Comparison of ENCODE assay signal across 10 cellular contexts in the genomic region with DNA sequence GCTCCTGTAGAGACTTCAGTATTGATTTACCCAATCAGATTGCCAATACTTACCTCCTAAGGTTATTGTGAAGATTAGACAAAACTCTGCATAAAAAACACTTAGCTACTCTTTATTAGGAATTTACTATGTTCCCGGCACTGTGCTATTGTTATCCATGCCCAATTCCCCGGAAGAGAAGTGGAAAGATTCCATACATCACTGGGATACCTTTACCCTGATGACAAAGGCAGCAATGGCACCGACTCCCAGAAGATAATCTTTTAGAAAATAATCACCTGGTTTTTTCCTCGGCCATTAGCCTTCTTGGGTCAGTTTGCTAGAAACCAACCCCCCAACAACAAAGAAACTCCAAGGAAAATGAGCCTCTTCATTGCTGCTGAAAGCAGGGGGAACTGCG.
DNase-seq lines count a peak whose midpoint lies in the region; ATAC-seq, FAIRE-seq and TF ChIP-seq lines count a peak whose summit lies in the region.
"Had no signal": no experiment of that assay in that cellular context is flagged by ENCODE, and none has a peak within 500 bp of the region (broad histone marks: within the 10 kb centered on the region; RNA-seq: fewer than 3 reads in every experiment).

No MANE protein-coding gene starts in this region.

- peak overlapping the region; percentile 12 for H2AFZ ChIP-seq in IMR-90 (replicated peaks; ENCODE audit: low read length, poor library complexity)
- H2AFZ ChIP-seq in neuronal stem cell (ENCODE audit: low read length), result peak overlapping the region; percentile 90

- H3K9me1 ChIP-seq in IMR-90 (ENCODE audit: insufficient read depth, low read length), result peaks cover 40% of the 10 kb centered on the region

- H3K9me3 ChIP-seq in AG04450 (ENCODE audit: control insufficient read depth, insufficient read depth, low read length) (no peaks in the 10 kb centered on the region), IMR-90 (ENCODE audit: control insufficient read depth, insufficient read depth, low read length) (no peaks in the 10 kb centered on the region), colonic mucosa (no peaks in the 10 kb centered on the region), neuronal stem cell (replicated peaks in 1 of 2; ENCODE audit: control insufficient read depth in 2 of 2, insufficient read depth in 1 of 2, low read depth in 1 of 2, low read length in 2 of 2) (peaks cover 0 to 3% of the 10 kb centered on the region in 2 donors)

- H3K4me2 ChIP-seq in IMR-90 (ENCODE audit: low read depth, low read length) (peak overlapping the region; percentile 22), neuronal stem cell (ENCODE audit: insufficient read depth, low read length, poor library complexity, severe bottlenecking) (no peak overlapping the region)

- H3K79me1 ChIP-seq in IMR-90 (ENCODE audit: low read depth in 1 of 2, low read length in 2 of 2), result peaks cover 6 to 55% of the 10 kb centered on the region in 2 experiments; a peak in 3 of 4 replicates
- no peaks in the 10 kb centered on the region for H3K79me1 ChIP-seq in neuronal stem cell (ENCODE audit: low read depth, low read length)

- H3K4me3 ChIP-seq in AG04450 (ENCODE audit: low read depth, low read length) (0 out of 2 replicates have a peak overlapping the region, but pooled peaks have one; percentile 3), IMR-90 (ENCODE audit: insufficient read depth, low read depth, low read length) (no peak overlapping the region), colonic mucosa (no peak overlapping the region), neuronal stem cell (ENCODE audit: low read length in 2 of 2) (no peak overlapping the region)

- H3K9ac ChIP-seq in IMR-90 (ENCODE audit: low read depth, low read length) (peak overlapping the region; percentile 82), colonic mucosa (ENCODE audit: low read depth in 2 of 2, low read length in 2 of 2) (no peak overlapping the region), neuronal stem cell (ENCODE audit: low read depth, low read length, poor library complexity) (no peak overlapping the region)

- peaks cover 30% of the 10 kb centered on the region for H3K4me1 ChIP-seq in IMR-90 (ENCODE audit: control insufficient read depth, insufficient read depth, low read length)
- peaks cover 4% of the 10 kb centered on the region for H3K4me1 ChIP-seq in colonic mucosa
- H3K4me1 ChIP-seq in neuronal stem cell (ENCODE audit: control insufficient read depth in 2 of 2, insufficient read depth in 1 of 2, low read depth in 1 of 2, low read length in 2 of 2), result peaks cover 9 to 12% of the 10 kb centered on the region in 2 donors

- FAIRE-seq in GM12892 (lab: Jason Lieb, UNC), result no peak

- H4K8ac ChIP-seq in IMR-90 (ENCODE audit: low read depth in 2 of 2, low read length in 2 of 2) (peak overlapping the region; percentile 94 to 98), neuronal stem cell (ENCODE audit: low read depth, low read length) (no peak overlapping the region)

- H2BK5ac ChIP-seq in IMR-90 (ENCODE audit: low read depth, low read length, poor library complexity, severe bottlenecking) (peak overlapping the region; percentile 97), neuronal stem cell (ENCODE audit: low read length) (no peak overlapping the region)

- no peak for DNase-seq in AG04450 (ENCODE audit: low read depth, low spot score)
- DNase-seq in IMR-90, result no peak
- DNase-seq in colonic mucosa, result no peak
- no peak for DNase-seq in neuronal stem cell (ENCODE audit: low spot score)
- DNase-seq in sciatic nerve (ENCODE audit: low spot score), result no peak
- no peak for DNase-seq in GM12892 (ENCODE audit: insufficient read length)
- no peak for DNase-seq in NCI-H2171 treated with DMSO at 0.1 percent for 48 hours (lab: John Stamatoyannopoulos, UW)
- DNase-seq: Karpas-422, NCI-H446 had no signal

- peak overlapping the region; percentile 99 for H2BK20ac ChIP-seq in IMR-90 (ENCODE audit: low read depth, low read length)

- peak overlapping the region; percentile 96 for H3K18ac ChIP-seq in IMR-90 (ENCODE audit: low read depth, low read length)
- no peak overlapping the region for H3K18ac ChIP-seq in neuronal stem cell (ENCODE audit: low read length)

- in situ Hi-C loops in IMR-90 (cut with MboI; ENCODE audit: low sequenced_read_pairs), result loop anchor here (25.0 kb wide), 1 partner anchor 419 kb away; a partner anchor contains a TSS

- H3K56ac ChIP-seq in IMR-90 (ENCODE audit: extremely low read depth, insufficient read depth, low read length), result peak overlapping the region; percentile 99

- H3K23ac ChIP-seq in IMR-90 (ENCODE audit: low read depth, low read length), result peak overlapping the region; percentile 99
- H3K23ac ChIP-seq in neuronal stem cell (ENCODE audit: low read depth, low read length, poor library complexity), result no peak overlapping the region

- no peak for TF ChIP-seq RAD21 in IMR-90 (IDR thresholded peaks at IDR 0.05; ENCODE audit: low read length)

- dilution Hi-C loops in IMR-90 (cut with HindIII; ENCODE audit: low sequenced_read_pairs, unreplicated experiment), result no loop called here

- peak overlapping the region; percentile 99 for H4K91ac ChIP-seq in IMR-90 (ENCODE audit: insufficient read depth, low read depth, low read length)
- H4K91ac ChIP-seq in neuronal stem cell (ENCODE audit: low read depth, low read length, poor library complexity), result no peak overlapping the region

- H2AK5ac ChIP-seq in IMR-90 (ENCODE audit: low read depth, low read length) (peak overlapping the region; percentile 96), neuronal stem cell (ENCODE audit: low read depth, low read length) (no peak overlapping the region)

- H3K4ac ChIP-seq in IMR-90 (ENCODE audit: low read depth, low read length), result peak overlapping the region; percentile 99
- no peak overlapping the region for H3K4ac ChIP-seq in neuronal stem cell (ENCODE audit: low read length)

- intact Hi-C loops in IMR-90 (cut with micrococcal nuclease), result loop anchor here (5.0 kb wide), 1 partner anchor 414 kb away; no protein-coding TSS in a partner anchor
- intact Hi-C loops in colonic mucosa (cut with DNase I), result no loop called here
- intact Hi-C loops in sciatic nerve (cut with DNase I), result no loop called here

- H2BK15ac ChIP-seq in IMR-90 (ENCODE audit: low read depth, low read length), result peak overlapping the region; percentile 97
- no peak overlapping the region for H2BK15ac ChIP-seq in neuronal stem cell (ENCODE audit: low read length)

- H3K27me3 ChIP-seq in AG04450 (ENCODE audit: control insufficient read depth, insufficient read depth, low read length), result no peaks in the 10 kb centered on the region
- H3K27me3 ChIP-seq in IMR-90 (ENCODE audit: control insufficient read depth, insufficient read depth, low read length), result no peaks in the 10 kb centered on the region
- no peaks in the 10 kb centered on the region for H3K27me3 ChIP-seq in colonic mucosa
- no peaks in the 10 kb centered on the region for H3K27me3 ChIP-seq in neuronal stem cell (ENCODE audit: control insufficient read depth in 3 of 3, insufficient read depth in 3 of 3, low read depth in 1 of 3, low read length in 3 of 3)

- TSS peak; percentile 85 for BruUV-seq in IMR-90 (replicated peaks; lab: Mats Ljungman, UMichigan)

- TF ChIP-seq CTCF in AG04450 (IDR thresholded peaks at IDR 0.05; ENCODE audit: low read depth, low read length), result no peak
- no peak for TF ChIP-seq CTCF in IMR-90 (conservative IDR thresholded peaks at IDR 0.05; ENCODE audit: low read depth, low read length)
- TF ChIP-seq CTCF in colonic mucosa (IDR thresholded peaks at IDR 0.05), result no peak

- peak overlapping the region; percentile 100 for H2BK120ac ChIP-seq in IMR-90 (ENCODE audit: low read depth, low read length)
- H2BK120ac ChIP-seq in neuronal stem cell (ENCODE audit: low read depth, low read length), result no peak overlapping the region

- H3K14ac ChIP-seq in IMR-90 (replicated peaks; ENCODE audit: low read depth, low read length) (peak overlapping the region; percentile 99), neuronal stem cell (ENCODE audit: low read length) (no peak overlapping the region)

- no peak overlapping the region for H2BK12ac ChIP-seq in neuronal stem cell (ENCODE audit: low read length)

- peak overlapping the region; percentile 97 for H2AK9ac ChIP-seq in IMR-90 (replicated peaks; ENCODE audit: low read depth, low read length, poor library complexity)

- no peaks in the 10 kb centered on the region for H4K20me1 ChIP-seq in IMR-90 (ENCODE audit: insufficient read depth, low read length)

- H3K27ac ChIP-seq in AG04450 (ENCODE audit: low read depth, low read length) (peak overlapping the region; percentile 99), IMR-90 (ENCODE audit: insufficient read depth, low read length) (peak overlapping the region; percentile 99), colonic mucosa (peak overlapping the region; percentile 67), neuronal stem cell (replicated peaks; ENCODE audit: low read length) (peak overlapping the region; percentile 63)

- no peak for TF ChIP-seq POLR2A in IMR-90 (IDR thresholded peaks at IDR 0.05; ENCODE audit: low read depth, low read length)
- TF ChIP-seq POLR2A in GM12892 (IDR thresholded peaks at IDR 0.05; ENCODE audit: low read depth, low read length), result no peak

- POLR2A ChIA-PET in AG04450 (lab: Yijun Ruan, JAX), result interaction anchor here (0.9 to 2.6 kb wide), 18 partner anchors 10 to 226 kb away, joined by 3 to 27 read pairs (median 6); a partner anchor contains a TSS
- POLR2A ChIA-PET in IMR-90 (lab: Charles Lee; ENCODE audit: unreplicated experiment), result interaction anchor here (0.6 to 1.6 kb wide), 6 partner anchors 10 to 225 kb away, joined by 3 to 8 read pairs (median 5); no protein-coding TSS in a partner anchor

- H3K36me3 ChIP-seq in IMR-90 (ENCODE audit: control insufficient read depth, insufficient read depth, low read length), result no peaks in the 10 kb centered on the region
- H3K36me3 ChIP-seq in colonic mucosa, result no peaks in the 10 kb centered on the region
- no peaks in the 10 kb centered on the region for H3K36me3 ChIP-seq in neuronal stem cell (replicated peaks in 1 of 2; ENCODE audit: control insufficient read depth in 2 of 2, insufficient read depth in 2 of 2, low read length in 2 of 2)

- peak overlapping the region; percentile 98 for H4K5ac ChIP-seq in IMR-90 (ENCODE audit: low read depth, low read length)

- CTCF ChIA-PET in AG04450 (lab: Charles Lee) (interaction anchor here (0.6 to 2.0 kb wide), 10 partner anchors 13 to 227 kb away, joined by 3 to 9 read pairs (median 4); no protein-coding TSS in a partner anchor), IMR-90 (lab: Yijun Ruan, JAX) (interaction anchor here (1.5 to 3.5 kb wide), 3 partner anchors 10 to 123 kb away, joined by 5 to 13 read pairs (median 8); no protein-coding TSS in a partner anchor)

- no peak for ATAC-seq in IMR-90 (ENCODE audit: low read depth)
- ATAC-seq in sciatic nerve, result no peak
- no peak for ATAC-seq in HG03460 (IDR thresholded peaks at IDR 0.05; ENCODE audit: unreplicated experiment)

- no CpG with 5 or more reads among the region's 5 CpGs for WGBS in IMR-90 (ENCODE audit: extremely low coverage in 2 of 2, insufficient read length in 1 of 2), 2 experiments
- WGBS in neuronal stem cell (ENCODE audit: extremely low coverage in 2 of 2, insufficient read length in 2 of 2, insufficient replicate concordance in 1 of 2), 2 donors, result no CpG with 5 or more reads among the region's 5 CpGs

TF ChIP-seq in IMR-90, 13 proteins besides CTCF, POLR2A, EP300 and RAD21 (continues in another document):
- no peak for TF ChIP-seq NFE2L2 (IDR thresholded peaks at IDR 0.05; ENCODE audit: low read depth, low read length)
- TF ChIP-seq SMC3 (IDR thresholded peaks at IDR 0.05; ENCODE audit: low read depth, low read length), result no peak
- TF ChIP-seq MAFK (IDR thresholded peaks at IDR 0.05; ENCODE audit: low read depth, low read length), result no peak
